ENCODE assay signal across 22 cellular contexts in the genomic region with DNA sequence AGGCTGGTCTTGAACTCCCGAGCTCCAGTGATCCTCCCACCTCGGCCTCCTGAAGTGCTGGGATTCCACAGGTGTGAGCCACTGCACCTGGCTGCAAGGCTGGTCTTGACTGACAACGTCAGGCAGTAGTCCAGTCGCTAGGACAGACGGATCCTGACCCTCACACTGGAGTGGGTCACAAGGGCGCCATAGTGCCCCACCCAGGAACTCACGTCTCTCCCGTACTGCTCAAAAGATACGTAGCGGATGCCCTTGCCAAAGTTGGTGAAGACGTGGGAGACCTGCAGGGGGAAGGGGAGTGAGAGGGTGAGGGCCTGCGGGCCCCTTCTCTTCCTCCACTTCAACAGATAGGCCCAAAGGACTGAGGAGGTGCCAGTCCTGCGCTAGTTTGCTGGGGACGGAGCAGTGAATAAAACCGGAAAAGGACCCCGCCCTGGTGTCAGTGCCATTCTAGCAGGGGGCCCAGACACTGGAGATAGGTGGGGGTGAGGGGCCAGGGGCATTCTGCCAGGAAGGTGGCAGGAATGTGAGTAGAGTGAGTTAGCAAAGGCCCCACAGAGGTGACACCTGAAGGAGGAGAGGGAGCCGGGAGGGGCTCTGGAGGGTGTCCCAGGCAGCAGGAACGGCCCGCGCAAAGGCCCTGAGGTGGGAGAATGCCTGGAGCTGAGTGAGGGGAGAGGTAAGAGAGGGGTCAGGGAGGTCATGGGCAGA. TPM values are rescaled to one million over a fixed set of nuclear protein-coding genes. Genes with fewer than 3 reads are reported as not detected.
"Had no signal": no experiment of that assay in that cellular context is flagged by ENCODE, and none has a peak within 500 bp of the region (broad histone marks: within the 10 kb centered on the region; RNA-seq: fewer than 3 reads in every experiment).

No MANE protein-coding gene starts in this region.

- H3K4me3 Mint-ChIP-seq: activated T-cell treated with anti-CD3 and anti-CD28 coated beads, Interleukin-2, amount 50 U/mL, for 4 hours; neural crest cell; stimulated activated naive B cell treated with anti-CD40 and anti-IgM and Interleukin-4, amounts not matched to agents 10 μg/mL and 1 μg/mL and 100 μg/mL, for 72 hours had no signal

- H3K36me3 ChIP-seq: prostate gland, transverse colon had no signal

- H3K36me3 Mint-ChIP-seq: naive thymus-derived CD4-positive, alpha-beta T cell had no signal

- H3K27ac ChIP-seq: epithelial cell of prostate, prostate gland, transverse colon had no signal

- H3K4me1 Mint-ChIP-seq: neural crest cell had no signal

- H3K27me3 ChIP-seq: transverse colon had no signal

- DNase-seq: activated CD4-positive, alpha-beta T cell treated with anti-CD3 and anti-CD28 coated beads, Interleukin-2, amount 50 U/mL, for 4 hours; activated CD8-positive, alpha-beta memory T cell treated with anti-CD3 and anti-CD28 coated beads, Interleukin-2, amount 50 U/mL, for 48 hours; activated naive CD4-positive, alpha-beta T cell; activated naive CD8-positive, alpha-beta T cell treated with anti-CD3 and anti-CD28 coated beads, Interleukin-2, amount 10 ng/mL, durations not matched to agents 7 days and 5 days; activated T-cell treated with anti-CD3 and anti-CD28 coated beads, Interleukin-2, amount 50 U/mL, for 4 hours; amniotic stem cell; cerebellar nuclear complex; cortex of kidney; foreskin fibroblast; naive thymus-derived CD4-positive, alpha-beta T cell; stimulated activated CD4-positive, alpha-beta T cell treated with anti-CD3 and anti-CD28 coated beads, Interleukin-2, amount 100 ng/mL, for 24 hours; stimulated activated naive B cell treated with anti-CD40 and anti-IgM and Interleukin-4, amounts not matched to agents 10 μg/mL and 1 μg/mL and 100 μg/mL, for 72 hours; transverse colon had no signal

- H3K9me3 ChIP-seq: prostate gland, transverse colon had no signal

- H3K4me1 ChIP-seq: prostate gland, transverse colon had no signal

- ATAC-seq: activated T-cell treated with anti-CD3 and anti-CD28 coated beads, Interleukin-2, amount 50 U/mL, for 4 hours; naive thymus-derived CD4-positive, alpha-beta T cell; stimulated activated naive B cell treated with anti-CD40 and anti-IgM and Interleukin-4, amounts not matched to agents 10 μg/mL and 1 μg/mL and 100 μg/mL, for 72 hours had no signal

- H3K27ac Mint-ChIP-seq: activated naive CD8-positive, alpha-beta T cell treated with anti-CD3 and anti-CD28 coated beads, Interleukin-2, amount 10 ng/mL, durations not matched to agents 7 days and 5 days; activated T-helper 2 cell treated with anti-CD3 and anti-CD28 coated beads, Interferon-gamma antibody, Interleukin-2, Interleukin-4, amounts not matched to agents 10 μg/mL and 5 μg/mL and 100 μg/mL, durations not matched to agents 14 hours and 24 hours and 36 hours; stimulated activated naive B cell treated with anti-CD40 and anti-IgM and Interleukin-4, amounts not matched to agents 10 μg/mL and 1 μg/mL and 100 μg/mL, for 72 hours had no signal

- H3K9me3 Mint-ChIP-seq: activated naive CD8-positive, alpha-beta T cell treated with anti-CD3 and anti-CD28 coated beads, Interleukin-2, amount 10 ng/mL, durations not matched to agents 7 days and 5 days; activated T-cell treated with anti-CD3 and anti-CD28 coated beads, Interleukin-2, amount 50 U/mL, for 4 hours; activated T-helper 2 cell treated with anti-CD3 and anti-CD28 coated beads, Interferon-gamma antibody, Interleukin-2, Interleukin-4, amounts not matched to agents 10 μg/mL and 5 μg/mL and 100 μg/mL, durations not matched to agents 14 hours and 24 hours and 36 hours; neural crest cell; stimulated activated naive B cell treated with anti-CD40 and anti-IgM and Interleukin-4, amounts not matched to agents 10 μg/mL and 1 μg/mL and 100 μg/mL, for 72 hours had no signal

- H3K4me3 ChIP-seq: prostate gland, transverse colon had no signal

RNA-seq across cellular contexts. Expression of a gene that starts 30.6 kb away (rescaled TPM):
- total RNA-seq: bronchial epithelial cell, fibroblast of lung, glomerular endothelial cell, lung microvascular endothelial cell, transverse colon had no signal
- polyA plus RNA-seq: naive thymus-derived CD4-positive, alpha-beta T cell had no signal

RNA-seq across cellular contexts. Expression of a gene that starts 32.9 kb away (rescaled TPM):
- total RNA-seq: activated CD8-positive, alpha-beta memory T cell treated with anti-CD3 and anti-CD28 coated beads for 36 hours; activated naive CD8-positive, alpha-beta T cell treated with anti-CD3 and anti-CD28 coated beads, Interleukin-2, amount 10 ng/mL, durations not matched to agents 7 days and 5 days; activated T-helper 2 cell treated with anti-CD3 and anti-CD28 coated beads, Interferon-gamma antibody, Interleukin-2, Interleukin-4, amounts not matched to agents 10 μg/mL and 5 μg/mL and 100 μg/mL, durations not matched to agents 14 hours and 24 hours and 36 hours; naive thymus-derived CD4-positive, alpha-beta T cell had no signal
- polyA plus RNA-seq: naive thymus-derived CD4-positive, alpha-beta T cell had no signal
